ENCODE assay signal across 1 cellular context in the genomic region with DNA sequence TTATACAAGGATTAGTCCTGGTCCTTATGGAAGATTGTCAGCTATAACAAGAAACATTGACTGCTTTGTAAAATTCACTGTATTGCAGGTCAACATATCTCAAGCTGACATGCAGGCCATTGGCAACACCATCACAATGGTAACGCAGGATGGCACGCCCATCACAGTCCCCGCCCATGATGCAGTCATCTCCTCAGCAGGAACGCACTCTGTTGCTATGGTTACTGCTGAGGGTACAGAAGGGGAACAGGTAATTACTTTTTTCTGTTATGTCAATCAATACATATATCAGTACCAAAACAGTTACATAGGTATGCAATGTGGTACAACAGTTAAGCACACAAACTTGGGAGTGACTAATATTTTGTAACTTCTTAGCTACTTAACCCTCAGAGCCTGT.
TF ChIP-seq lines count a peak whose summit lies in the region.

No MANE protein-coding gene starts in this region.

TF ChIP-seq in GM23338, 12 proteins besides CTCF, POLR2A, EP300 and RAD21 (continued from another document):
- TF ChIP-seq ZNF462 (CRISPR knock-in tag; IDR thresholded peaks at IDR 0.05): no peak
- TF ChIP-seq EZH2phosphoT487 (IDR thresholded peaks at IDR 0.05; ENCODE audit: unreplicated experiment): no peak
- TF ChIP-seq POLR2AphosphoS5 (IDR thresholded peaks at IDR 0.05; ENCODE audit: low read depth): no peak
- no peak for TF ChIP-seq NANOG (IDR thresholded peaks at IDR 0.05; ENCODE audit: borderline replicate concordance)
- no peak for TF ChIP-seq ZNF114 (CRISPR knock-in tag; IDR thresholded peaks at IDR 0.05)
